15 cellular contexts compared by ENCODE assay signal in the genomic region with DNA sequence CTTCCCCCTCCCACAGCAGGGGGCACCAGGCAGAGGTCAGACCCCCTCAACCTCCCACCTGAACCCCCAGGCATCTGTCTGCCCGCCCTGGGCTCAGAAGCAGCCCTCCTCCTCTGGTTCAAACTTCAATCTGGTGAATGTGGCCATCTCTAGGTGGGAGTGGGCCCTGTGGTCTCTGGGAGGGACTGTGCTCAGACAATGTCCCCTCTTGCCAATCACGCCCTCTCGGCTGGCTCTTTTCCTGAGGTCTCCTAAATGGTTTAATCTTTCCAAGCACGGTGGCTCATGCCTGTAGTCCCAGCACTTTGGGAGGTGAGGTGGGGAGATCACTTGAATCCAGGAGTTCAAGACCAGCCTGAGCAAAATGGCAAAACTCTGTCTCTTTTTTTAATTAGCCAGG. TPM values are rescaled to one million over a fixed set of nuclear protein-coding genes. Genes with fewer than 3 reads are reported as not detected.
A peak's percentile ranks its signal among the peaks of the same experiment; 100 is the strongest.
DNase-seq lines count a peak whose midpoint lies in the region; ATAC-seq, FAIRE-seq and TF ChIP-seq lines count a peak whose summit lies in the region.
"Had no signal": no experiment of that assay in that cellular context is flagged by ENCODE, and none has a peak within 500 bp of the region (broad histone marks: within the 10 kb centered on the region; RNA-seq: fewer than 3 reads in every experiment).

No MANE protein-coding gene starts in this region.

- H3K4me2 ChIP-seq in mammary epithelial cell (ENCODE audit: insufficient read depth, low read depth, low read length) = no peak overlapping the region

- H3K27ac ChIP-seq in mammary epithelial cell (ENCODE audit: insufficient read depth, low read depth, low read length) (no peak overlapping the region), uterus (peak overlapping the region; percentile 2 to 47)
- H3K27ac ChIP-seq: colonic mucosa, gastrocnemius medialis, left ventricle myocardium inferior had no signal

- TF ChIP-seq CTCF in MCF 10A (IDR thresholded peaks at IDR 0.05; ENCODE audit: unreplicated experiment) (no peak), mammary epithelial cell (conservative IDR thresholded peaks at IDR 0.05 in 1 of 2, IDR thresholded peaks at IDR 0.05 in 1 of 2; ENCODE audit: extremely low read depth in 1 of 2, insufficient read depth in 1 of 2, low read depth in 1 of 2, low read length in 2 of 2) (no peak), natural killer cell (IDR thresholded peaks at IDR 0.05) (no peak), uterus (IDR thresholded peaks at IDR 0.05) (no peak)

- 83% methylated on average over 4 of the region's 4 CpGs for WGBS in mammary epithelial cell (ENCODE audit: low coverage, missing lambda C conversion rate)

- no peak for ATAC-seq in activated CD8-positive, alpha-beta T cell treated with anti-CD3 and anti-CD28 coated beads, Interleukin-2, amount 10 ng/mL, durations not matched to agents 7 days and 5 days
- no peak for ATAC-seq in natural killer cell
- no peak for ATAC-seq in HG03135 (IDR thresholded peaks at IDR 0.05; ENCODE audit: unreplicated experiment)
- ATAC-seq: gastrocnemius medialis had no signal

- peaks cover 41% of the 10 kb centered on the region for H3K36me3 Mint-ChIP-seq in MCF 10A (ENCODE audit: insufficient read depth, unreplicated experiment)
- peaks cover 46% of the 10 kb centered on the region for H3K36me3 Mint-ChIP-seq in activated CD8-positive, alpha-beta T cell treated with anti-CD3 and anti-CD28 coated beads, Interleukin-2, amount 10 ng/mL, durations not matched to agents 7 days and 5 days (ENCODE audit: low read depth)
- H3K36me3 Mint-ChIP-seq in natural killer cell = peaks cover 4% of the 10 kb centered on the region

- CTCF ChIA-PET in MCF 10A (lab: Yijun Ruan, JAX) (interaction anchor here (0.7 kb wide), 1 partner anchor 220 kb away, joined by 3 read pairs; no protein-coding TSS in a partner anchor), mammary epithelial cell (lab: Charles Lee; ENCODE audit: low non-redundant PET) (no interaction called here)
- CTCF ChIA-PET in activated CD8-positive, alpha-beta T cell treated with anti-CD3 and anti-CD28 coated beads, Interleukin-2, amount 10 ng/mL, durations not matched to agents 7 days and 5 days (lab: Charles Lee) = no interaction called here

- H3K36me3 ChIP-seq in mammary epithelial cell (ENCODE audit: insufficient read depth, low read length) (peaks cover 9% of the 10 kb centered on the region), uterus (no peaks in the 10 kb centered on the region)
- H3K36me3 ChIP-seq: colonic mucosa, gastrocnemius medialis, left ventricle myocardium inferior had no signal

- TF ChIP-seq POLR2A in uterus (IDR thresholded peaks at IDR 0.05) = no peak

- H3K9me3 Mint-ChIP-seq in MCF 10A (ENCODE audit: unreplicated experiment) = no peaks in the 10 kb centered on the region
- no peaks in the 10 kb centered on the region for H3K9me3 Mint-ChIP-seq in activated CD8-positive, alpha-beta T cell treated with anti-CD3 and anti-CD28 coated beads, Interleukin-2, amount 10 ng/mL, durations not matched to agents 7 days and 5 days (ENCODE audit: insufficient read depth)
- H3K9me3 Mint-ChIP-seq in natural killer cell = no peaks in the 10 kb centered on the region

- H3K27me3 Mint-ChIP-seq in MCF 10A (ENCODE audit: insufficient read depth, unreplicated experiment) (no peaks in the 10 kb centered on the region), natural killer cell (ENCODE audit: low read depth in 2 of 2) (no peaks in the 10 kb centered on the region)
- no peaks in the 10 kb centered on the region for H3K27me3 Mint-ChIP-seq in activated CD8-positive, alpha-beta T cell treated with anti-CD3 and anti-CD28 coated beads, Interleukin-2, amount 10 ng/mL, durations not matched to agents 7 days and 5 days (ENCODE audit: low read depth)

- H3K9ac ChIP-seq in mammary epithelial cell (ENCODE audit: insufficient read depth, low read length) = no peak overlapping the region

- H3K27me3 ChIP-seq in mammary epithelial cell (ENCODE audit: insufficient read depth, low read length) = no peaks in the 10 kb centered on the region
- H3K27me3 ChIP-seq in uterus = no peaks in the 10 kb centered on the region
- H3K27me3 ChIP-seq: colonic mucosa, gastrocnemius medialis had no signal

- H3K4me3 Mint-ChIP-seq in MCF 10A (ENCODE audit: unreplicated experiment) (no peak overlapping the region), natural killer cell (peak overlapping the region; percentile 88)
- no peak overlapping the region for H3K4me3 Mint-ChIP-seq in activated CD8-positive, alpha-beta T cell treated with anti-CD3 and anti-CD28 coated beads, Interleukin-2, amount 10 ng/mL, durations not matched to agents 7 days and 5 days

- DNase-seq in MCF 10A (ENCODE audit: unreplicated experiment) (no peak), mammary epithelial cell (no peak), natural killer cell (no peak), uterus (no peak), activated gamma-delta T cell treated with Interleukin-2 at 50 U/mL for 16 hours (no peak), frontal cortex (ENCODE audit: low spot score in 2 of 2) (no peak)
- no peak for DNase-seq in activated CD8-positive, alpha-beta T cell treated with anti-CD3 and anti-CD28 coated beads, Interleukin-2, amount 10 ng/mL, durations not matched to agents 7 days and 5 days
- DNase-seq: colonic mucosa, DMS53, gastrocnemius medialis, NCI-H1930, NCI-H510A treated with DMSO at 0.1 percent for 48 hours had no signal

- H3K4me1 Mint-ChIP-seq in MCF 10A (ENCODE audit: insufficient read depth, unreplicated experiment) (peaks cover 13% of the 10 kb centered on the region), natural killer cell (peaks cover 83 to 89% of the 10 kb centered on the region in 2 donors)
- H3K4me1 Mint-ChIP-seq in activated CD8-positive, alpha-beta T cell treated with anti-CD3 and anti-CD28 coated beads, Interleukin-2, amount 10 ng/mL, durations not matched to agents 7 days and 5 days (ENCODE audit: low read depth) = peaks cover 55% of the 10 kb centered on the region

- no peak overlapping the region for H3K4me3 ChIP-seq in mammary epithelial cell (replicated peaks in 1 of 3; ENCODE audit: insufficient read depth in 1 of 3, low read depth in 2 of 3, low read length in 3 of 3)
- no peak overlapping the region for H3K4me3 ChIP-seq in uterus
- H3K4me3 ChIP-seq: colonic mucosa, gastrocnemius medialis, left ventricle myocardium inferior had no signal

- no TSS peak for BruUV-seq in MCF 10A (replicated peaks; lab: Mats Ljungman, UMichigan)
- no TSS peak for BruUV-seq in mammary epithelial cell (replicated peaks; lab: Mats Ljungman, UMichigan)

- no peak for FAIRE-seq in frontal cortex (lab: Jason Lieb, UNC)
- FAIRE-seq: astrocyte had no signal

- H3K4me1 ChIP-seq in mammary epithelial cell (ENCODE audit: insufficient read depth, low read length) = no peaks in the 10 kb centered on the region
- peaks cover 0 to 5% of the 10 kb centered on the region in 2 donors for H3K4me1 ChIP-seq in uterus
- H3K4me1 ChIP-seq: colonic mucosa had no signal

- peaks cover 99% of the 10 kb centered on the region for H3K79me2 ChIP-seq in mammary epithelial cell (ENCODE audit: insufficient read depth, low read length)

- peaks cover 6% of the 10 kb centered on the region for H4K20me1 ChIP-seq in mammary epithelial cell (ENCODE audit: insufficient read depth, low read length)

- dilution Hi-C loops in mammary epithelial cell (cut with HindIII; ENCODE audit: low sequenced_read_pairs) = no loop called here

- in situ Hi-C loops in mammary epithelial cell (cut with MboI; ENCODE audit: low sequenced_read_pairs in 2 of 2) = loop anchor here in 1 of 2 donors (25.0 kb wide), 1 partner anchor 609 kb away; no protein-coding TSS in a partner anchor

- H3K27ac Mint-ChIP-seq in MCF 10A (ENCODE audit: low read depth, unreplicated experiment) = peak overlapping the region; percentile 62
- peak overlapping the region; percentile 15 for H3K27ac Mint-ChIP-seq in activated CD8-positive, alpha-beta T cell treated with anti-CD3 and anti-CD28 coated beads, Interleukin-2, amount 10 ng/mL, durations not matched to agents 7 days and 5 days
- peak overlapping the region; percentile 97 to 98 for H3K27ac Mint-ChIP-seq in natural killer cell

- intact Hi-C loops in MCF 10A (cut with micrococcal nuclease) (no loop called here), mammary epithelial cell (cut with micrococcal nuclease) (no loop called here), natural killer cell (cut with micrococcal nuclease) (no loop called here), uterus (cut with DNase I; ENCODE audit: low total_unique reads) (no loop called here)

- no peaks in the 10 kb centered on the region for H3K9me3 ChIP-seq in mammary epithelial cell (replicated peaks; ENCODE audit: insufficient read depth, low read length)
- H3K9me3 ChIP-seq in uterus = no peaks in the 10 kb centered on the region
- H3K9me3 ChIP-seq: colonic mucosa, gastrocnemius medialis, left ventricle myocardium inferior had no signal

- POLR2A ChIA-PET in MCF 10A (lab: Yijun Ruan, JAX) = no interaction called here
- POLR2A ChIA-PET in activated CD8-positive, alpha-beta T cell treated with anti-CD3 and anti-CD28 coated beads, Interleukin-2, amount 10 ng/mL, durations not matched to agents 7 days and 5 days (lab: Charles Lee) = interaction anchor here (1.1 kb wide), 1 partner anchor 16 kb away, joined by 3 read pairs; no protein-coding TSS in a partner anchor

- H2AFZ ChIP-seq in mammary epithelial cell (ENCODE audit: low read depth, low read length) = no peak overlapping the region

RNA-seq across cellular contexts. Expression of a gene that starts 15.2 kb away (rescaled TPM):
- total RNA-seq in MCF 10A (2022) = 120 and 161 TPM in 2 replicates
- 100 to 1,000 TPM; 128 to 197 TPM for total RNA-seq in mammary epithelial cell
- polyA plus RNA-seq in mammary epithelial cell = 180 TPM
- polyA minus RNA-seq in mammary epithelial cell = 276 TPM
- total RNA-seq in activated CD8-positive, alpha-beta T cell treated with anti-CD3 and anti-CD28 coated beads, Interleukin-2, amount 10 ng/mL, durations not matched to agents 7 days and 5 days = 10 to 100 TPM; 79.4 to 80.5 TPM
- 100 to 1,000 TPM; 584 to 772 (median 726) TPM for total RNA-seq in natural killer cell
- 100 to 1,000 TPM in 1 of 4 donors, 10 to 100 TPM in 3; 46.9 to 163 (median 73.2) TPM for total RNA-seq in uterus
- 8.2 TPM for total RNA-seq in frontal cortex

Comparison
In these comparisons a context has a peak if more than half of its experiments do, and no peak if none do; other contexts are left out.
1. H3K27ac Mint-ChIP-seq: peak in every context shown above with its lines; median percentile 98 in natural killer cell; 62 in MCF 10A; 15 in activated CD8-positive, alpha-beta T cell treated with anti-CD3 and anti-CD28 coated beads, Interleukin-2, amount 10 ng/mL, durations not matched to agents 7 days and 5 days.